ENCODE assay signal across 8 cellular contexts in genomic region chr16:71845639-71846431, GRCh38. TPM values are rescaled to one million over a fixed set of nuclear protein-coding genes. Genes with fewer than 3 reads are reported as not detected.
DNase-seq lines count a peak whose midpoint lies in the region; TF ChIP-seq lines count a peak whose summit lies in the region.

A gene with protein sequence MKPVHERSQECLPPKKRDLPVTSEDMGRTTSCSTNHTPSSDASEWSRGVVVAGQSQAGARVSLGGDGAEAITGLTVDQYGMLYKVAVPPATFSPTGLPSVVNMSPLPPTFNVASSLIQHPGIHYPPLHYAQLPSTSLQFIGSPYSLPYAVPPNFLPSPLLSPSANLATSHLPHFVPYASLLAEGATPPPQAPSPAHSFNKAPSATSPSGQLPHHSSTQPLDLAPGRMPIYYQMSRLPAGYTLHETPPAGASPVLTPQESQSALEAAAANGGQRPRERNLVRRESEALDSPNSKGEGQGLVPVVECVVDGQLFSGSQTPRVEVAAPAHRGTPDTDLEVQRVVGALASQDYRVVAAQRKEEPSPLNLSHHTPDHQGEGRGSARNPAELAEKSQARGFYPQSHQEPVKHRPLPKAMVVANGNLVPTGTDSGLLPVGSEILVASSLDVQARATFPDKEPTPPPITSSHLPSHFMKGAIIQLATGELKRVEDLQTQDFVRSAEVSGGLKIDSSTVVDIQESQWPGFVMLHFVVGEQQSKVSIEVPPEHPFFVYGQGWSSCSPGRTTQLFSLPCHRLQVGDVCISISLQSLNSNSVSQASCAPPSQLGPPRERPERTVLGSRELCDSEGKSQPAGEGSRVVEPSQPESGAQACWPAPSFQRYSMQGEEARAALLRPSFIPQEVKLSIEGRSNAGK (plus strand): TSS chr16:71845976. CDS start chr16:71849741, 3,765 bp downstream.

- peaks cover 28% of the 10 kb centered on the region for H3K79me2 ChIP-seq in Loucy (ENCODE audit: insufficient read depth, low read length)

- H3K9ac ChIP-seq in ES-I3 (ENCODE audit: low read depth, low read length) (peak within 1 kb of the TSS; percentile 89), Loucy (ENCODE audit: low read depth, low read length, poor library complexity, severe bottlenecking) (peak within 1 kb of the TSS; percentile 82)

- H3K36me3 ChIP-seq in ES-I3 (ENCODE audit: insufficient read depth, low read length) (peaks cover 8% of the 10 kb centered on the region), H7 (replicated peaks; ENCODE audit: control insufficient read depth, insufficient read depth, low read length) (peaks cover 11% of the 10 kb centered on the region), Loucy (ENCODE audit: insufficient read depth, low read length) (peaks cover 12% of the 10 kb centered on the region; the same call in 1 of the 2 replicates), SJCRH30 (no peaks in the 10 kb centered on the region), neuron (ENCODE audit: insufficient read depth, low read length) (peaks cover 32% of the 10 kb centered on the region)

- peak within 1 kb of the TSS; percentile 98 for H3K4me2 ChIP-seq in Loucy (ENCODE audit: low read depth, low read length, poor library complexity, severe bottlenecking)

- H3K27ac ChIP-seq in SJCRH30: peak within 1 kb of the TSS; percentile 37

- H3K4me3 ChIP-seq in H7 (ENCODE audit: insufficient read depth, low read depth, low read length): peak within 1 kb of the TSS; percentile 95
- peak within 1 kb of the TSS; percentile 95 for H3K4me3 ChIP-seq in Loucy (ENCODE audit: low read length, poor library complexity, severe bottlenecking)
- peak within 1 kb of the TSS; percentile 91 for H3K4me3 ChIP-seq in SJCRH30
- H3K4me3 ChIP-seq in neuron (ENCODE audit: low read length): peak within 1 kb of the TSS; percentile 80

- peak within 1 kb of the TSS; percentile 92 for H2AFZ ChIP-seq in Loucy (ENCODE audit: low read length)
- H2AFZ ChIP-seq in neuron (ENCODE audit: low read depth, low read length): peak within 1 kb of the TSS; percentile 95

- no peaks in the 10 kb centered on the region for H3K9me3 ChIP-seq in ES-I3 (ENCODE audit: control insufficient read depth, insufficient read depth, low read length)
- H3K9me3 ChIP-seq in Loucy (ENCODE audit: insufficient read depth, low read depth, low read length): no peaks in the 10 kb centered on the region
- no peaks in the 10 kb centered on the region for H3K9me3 ChIP-seq in SJCRH30 (replicated peaks)
- H3K9me3 ChIP-seq in neuron (ENCODE audit: low read length): no peaks in the 10 kb centered on the region

- TF ChIP-seq CTCF in Loucy (conservative IDR thresholded peaks at IDR 0.05; ENCODE audit: low read length): no peak

- H3K27me3 ChIP-seq in H7 (ENCODE audit: control insufficient read depth, insufficient read depth, low read length) (no peaks in the 10 kb centered on the region), Loucy (ENCODE audit: insufficient read depth, low read length, poor library complexity, severe bottlenecking) (no peaks in the 10 kb centered on the region), SJCRH30 (no peaks in the 10 kb centered on the region), neuron (ENCODE audit: insufficient read depth, low read length) (no peaks in the 10 kb centered on the region)

- peaks cover 11% of the 10 kb centered on the region for H4K20me1 ChIP-seq in Loucy (ENCODE audit: insufficient read depth, low read length, poor library complexity, severe bottlenecking)

- H3K4me1 ChIP-seq in ES-I3 (ENCODE audit: insufficient read depth, low read length): 0 out of 2 replicates have a peak, but pooled peaks cover 4% of the 10 kb centered on the region
- H3K4me1 ChIP-seq in Loucy (ENCODE audit: insufficient read depth, low read length, poor library complexity, severe bottlenecking): peaks cover 17% of the 10 kb centered on the region
- no peaks in the 10 kb centered on the region for H3K4me1 ChIP-seq in SJCRH30
- H3K4me1 ChIP-seq in neuron (ENCODE audit: insufficient read depth, low read length): peaks cover 17% of the 10 kb centered on the region

- DNase-seq in H7: peak; percentile 99
- DNase-seq in SJCRH30: peak; percentile 86 to 87
- peak; percentile 88 for DNase-seq in activated gamma-delta T cell treated with anti-CD3 and anti-CD28 coated beads, Interleukin-2, amount 50 U/mL, for 16 hours (ENCODE audit: low read depth)
- peak; percentile 84 for DNase-seq in foreskin melanocyte
- DNase-seq in stromal cell of bone marrow (ENCODE audit: low read depth): peak; percentile 87

- no peaks in the 10 kb centered on the region for H3K9me2 ChIP-seq in Loucy (replicated peaks; ENCODE audit: low read depth, low read length)

- H3F3A ChIP-seq in Loucy (ENCODE audit: low read depth): no peaks in the 10 kb centered on the region

RNA-seq across cellular contexts. Expression of the gene that starts here (rescaled TPM):
- total RNA-seq in H7 (2014; rRNA removed; shearing (Covaris generic)): 12.1 and 12.6 TPM in 2 replicates
- total RNA-seq in SJCRH30 (2014; rRNA removed; shearing (Covaris generic)): 13.9 and 15.3 TPM in 2 replicates

Comparison
In these comparisons a context has a peak if more than half of its experiments do, and no peak if none do; other contexts are left out.
1. Peak in every context shown above with its lines: DNase-seq, H3K4me3 ChIP-seq and H3K27ac ChIP-seq.